9 cellular contexts compared by ENCODE assay signal in genomic region chr15:84915011-84915958, GRCh38. TPM values are rescaled to one million over a fixed set of nuclear protein-coding genes. Genes with fewer than 3 reads are reported as not detected.
DNase-seq lines count a peak whose midpoint lies in the region; ATAC-seq, FAIRE-seq and TF ChIP-seq lines count a peak whose summit lies in the region.
"Had no signal": no experiment of that assay in that cellular context is flagged by ENCODE, and none has a peak within 500 bp of the region (broad histone marks: within the 10 kb centered on the region; RNA-seq: fewer than 3 reads in every experiment).

No MANE protein-coding gene starts in this region.

- TF ChIP-seq CTCF in SK-N-SH (IDR thresholded peaks at IDR 0.05) (no peak), bronchial epithelial cell (IDR thresholded peaks at IDR 0.05; ENCODE audit: insufficient read depth, low read length, severe bottlenecking) (no peak)

- peak overlapping the region; percentile 79 for H2AFZ ChIP-seq in SK-N-SH (ENCODE audit: low read depth)

- H3F3A ChIP-seq in SK-N-SH (replicated peaks; ENCODE audit: insufficient read depth) = peaks cover 22% of the 10 kb centered on the region

- peak in 1 of 2 experiments; percentile 76; a peak in 2 of 4 replicates for TF ChIP-seq EP300 in SK-N-SH (IDR thresholded peaks at IDR 0.05; ENCODE audit: borderline replicate concordance in 1 of 2, low read depth in 1 of 2, low read length in 1 of 2)

- H3K79me2 ChIP-seq in SK-N-SH (ENCODE audit: insufficient read depth) = no peaks in the 10 kb centered on the region

- H4K20me1 ChIP-seq in SK-N-SH (ENCODE audit: insufficient read depth) = no peaks in the 10 kb centered on the region

- DNase-seq in ELR (ENCODE audit: low read depth) (peak; percentile 91), HT-29 (ENCODE audit: low spot score) (peak; percentile 74), SK-N-SH (peak; percentile 90), bronchial epithelial cell (ENCODE audit: low read depth) (peak; percentile 95), lung microvascular endothelial cell (ENCODE audit: low read depth in 2 of 2) (peak; percentile 67 to 88)
- no peak for DNase-seq in activated CD4-positive, CD25-positive, alpha-beta regulatory T cell (lab: John Stamatoyannopoulos, UW)

- peak overlapping the region; percentile 35; the same call in 1 of the 2 replicates for H3K4me2 ChIP-seq in SK-N-SH

- peaks cover 38 to 42% of the 10 kb centered on the region in 2 experiments; a peak in 3 of 4 replicates for H3K4me1 ChIP-seq in SK-N-SH (ENCODE audit: control insufficient read depth in 1 of 2, insufficient read depth in 2 of 2, low read depth in 1 of 2, low read length in 1 of 2)
- peaks cover 34% of the 10 kb centered on the region for H3K4me1 ChIP-seq in stomach smooth muscle (ENCODE audit: control insufficient read depth, insufficient read depth, low read length)

- H3K27ac ChIP-seq in SK-N-SH (ENCODE audit: low read depth in 2 of 2, low read length in 1 of 2) (peak overlapping the region; percentile 71 to 89), stomach smooth muscle (ENCODE audit: low read length) (peak overlapping the region; percentile 31)

- no peak overlapping the region for H3K4me3 ChIP-seq in SK-N-SH (ENCODE audit: low read depth in 2 of 2, low read length in 1 of 2)
- no peak overlapping the region for H3K4me3 ChIP-seq in bronchial epithelial cell (ENCODE audit: low read depth, low read length)
- peak overlapping the region in 1 of 2 donors; percentile 35 for H3K4me3 ChIP-seq in stomach smooth muscle (ENCODE audit: low read length in 2 of 2)

- H3K36me3 ChIP-seq in SK-N-SH (replicated peaks in 1 of 2; ENCODE audit: control insufficient read depth in 1 of 2, insufficient read depth in 2 of 2, low read length in 1 of 2) (no peaks in the 10 kb centered on the region), bronchial epithelial cell (ENCODE audit: control insufficient read depth, insufficient read depth, low read length) (no peaks in the 10 kb centered on the region), stomach smooth muscle (ENCODE audit: control insufficient read depth in 2 of 2, insufficient read depth in 2 of 2, low read length in 2 of 2) (no peaks in the 10 kb centered on the region)

- TF ChIP-seq RAD21 in SK-N-SH (IDR thresholded peaks at IDR 0.05; ENCODE audit: low read length) = no peak; the same call in 1 of the 2 replicates

- H3K9me2 ChIP-seq in SK-N-SH = no peaks in the 10 kb centered on the region

- FAIRE-seq in bronchial epithelial cell (lab: Jason Lieb, UNC) = peak; percentile 36

- H3K9ac ChIP-seq in SK-N-SH (peak overlapping the region; percentile 57; the same call in 1 of the 2 replicates), stomach smooth muscle (ENCODE audit: low read length in 2 of 2) (peak overlapping the region in 1 of 2 donors; percentile 5)

- H3K27me3 ChIP-seq in SK-N-SH (ENCODE audit: insufficient read depth) = no peaks in the 10 kb centered on the region
- H3K27me3 ChIP-seq in bronchial epithelial cell (ENCODE audit: control insufficient read depth, insufficient read depth, low read length) = no peaks in the 10 kb centered on the region
- no peaks in the 10 kb centered on the region for H3K27me3 ChIP-seq in stomach smooth muscle (ENCODE audit: control insufficient read depth in 1 of 2, insufficient read depth in 2 of 2, low read length in 2 of 2)

- WGBS in SK-N-SH (ENCODE audit: low lambda C conversion rate) = 47% methylated on average over 13 of the region's 13 CpGs

- CTCF ChIA-PET in SK-N-SH (lab: Yijun Ruan, JAX) = interaction anchor here (0.5 to 2.7 kb wide), 3 partner anchors 13 to 345 kb away, joined by 3 to 17 read pairs (median 4); no protein-coding TSS in a partner anchor

- no peaks in the 10 kb centered on the region for H3K9me3 ChIP-seq in SK-N-SH
- H3K9me3 ChIP-seq in stomach smooth muscle (ENCODE audit: control insufficient read depth in 2 of 2, low read length in 2 of 2) = no peaks in the 10 kb centered on the region

- ATAC-seq in GM21529 (IDR thresholded peaks at IDR 0.05; ENCODE audit: unreplicated experiment) = peak; percentile 95

- POLR2A ChIA-PET in SK-N-SH (lab: Yijun Ruan, JAX) = interaction anchor here (0.7 to 1.7 kb wide), 7 partner anchors 11 to 344 kb away, joined by 3 to 11 read pairs (median 3); partner anchors contain the start of genes SEC11A and WDR73

TF ChIP-seq in SK-N-SH, 30 proteins besides CTCF, POLR2A, EP300 and RAD21 (continues in another document):
- TF ChIP-seq, protein P1, sequence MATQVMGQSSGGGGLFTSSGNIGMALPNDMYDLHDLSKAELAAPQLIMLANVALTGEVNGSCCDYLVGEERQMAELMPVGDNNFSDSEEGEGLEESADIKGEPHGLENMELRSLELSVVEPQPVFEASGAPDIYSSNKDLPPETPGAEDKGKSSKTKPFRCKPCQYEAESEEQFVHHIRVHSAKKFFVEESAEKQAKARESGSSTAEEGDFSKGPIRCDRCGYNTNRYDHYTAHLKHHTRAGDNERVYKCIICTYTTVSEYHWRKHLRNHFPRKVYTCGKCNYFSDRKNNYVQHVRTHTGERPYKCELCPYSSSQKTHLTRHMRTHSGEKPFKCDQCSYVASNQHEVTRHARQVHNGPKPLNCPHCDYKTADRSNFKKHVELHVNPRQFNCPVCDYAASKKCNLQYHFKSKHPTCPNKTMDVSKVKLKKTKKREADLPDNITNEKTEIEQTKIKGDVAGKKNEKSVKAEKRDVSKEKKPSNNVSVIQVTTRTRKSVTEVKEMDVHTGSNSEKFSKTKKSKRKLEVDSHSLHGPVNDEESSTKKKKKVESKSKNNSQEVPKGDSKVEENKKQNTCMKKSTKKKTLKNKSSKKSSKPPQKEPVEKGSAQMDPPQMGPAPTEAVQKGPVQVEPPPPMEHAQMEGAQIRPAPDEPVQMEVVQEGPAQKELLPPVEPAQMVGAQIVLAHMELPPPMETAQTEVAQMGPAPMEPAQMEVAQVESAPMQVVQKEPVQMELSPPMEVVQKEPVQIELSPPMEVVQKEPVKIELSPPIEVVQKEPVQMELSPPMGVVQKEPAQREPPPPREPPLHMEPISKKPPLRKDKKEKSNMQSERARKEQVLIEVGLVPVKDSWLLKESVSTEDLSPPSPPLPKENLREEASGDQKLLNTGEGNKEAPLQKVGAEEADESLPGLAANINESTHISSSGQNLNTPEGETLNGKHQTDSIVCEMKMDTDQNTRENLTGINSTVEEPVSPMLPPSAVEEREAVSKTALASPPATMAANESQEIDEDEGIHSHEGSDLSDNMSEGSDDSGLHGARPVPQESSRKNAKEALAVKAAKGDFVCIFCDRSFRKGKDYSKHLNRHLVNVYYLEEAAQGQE (IDR thresholded peaks at IDR 0.05; ENCODE audit: low read depth, low read length) = no peak
- TF ChIP-seq MXI1 (IDR thresholded peaks at IDR 0.05; ENCODE audit: low read depth, low read length) (peak; percentile 80), POLR2AphosphoS5 (IDR thresholded peaks at IDR 0.05; ENCODE audit: low read depth, low read length) (no peak; the same call in 1 of the 2 replicates), EZH2phosphoT487 (IDR thresholded peaks at IDR 0.05; ENCODE audit: borderline replicate concordance, low read depth) (no peak), FOXM1 (IDR thresholded peaks at IDR 0.05; ENCODE audit: low read depth) (no peak), GABPA (IDR thresholded peaks at IDR 0.05; ENCODE audit: low read depth) (no peak), JUND (IDR thresholded peaks at IDR 0.05) (no peak), GATA2 (CRISPR knock-in tag; IDR thresholded peaks at IDR 0.05) (peak; percentile 34), SIN3A (IDR thresholded peaks at IDR 0.05; ENCODE audit: borderline replicate concordance, low read depth, low read length) (no peak), TCF12 (IDR thresholded peaks at IDR 0.05) (no peak), TAF1 (IDR thresholded peaks at IDR 0.05; ENCODE audit: borderline replicate concordance, low read depth, low read length) (0 out of 2 replicates have a peak, but pooled peaks have one; percentile 31), YY1 (IDR thresholded peaks at IDR 0.05; ENCODE audit: low read depth) (no peak), TEAD4 (IDR thresholded peaks at IDR 0.05; ENCODE audit: borderline replicate concordance, insufficient read depth) (no peak), SMC3 (IDR thresholded peaks at IDR 0.05; ENCODE audit: low read depth, low read length) (no peak), RXRA (IDR thresholded peaks at IDR 0.05; ENCODE audit: borderline replicate concordance, low read depth) (no peak)
- TF ChIP-seq, protein P2, sequence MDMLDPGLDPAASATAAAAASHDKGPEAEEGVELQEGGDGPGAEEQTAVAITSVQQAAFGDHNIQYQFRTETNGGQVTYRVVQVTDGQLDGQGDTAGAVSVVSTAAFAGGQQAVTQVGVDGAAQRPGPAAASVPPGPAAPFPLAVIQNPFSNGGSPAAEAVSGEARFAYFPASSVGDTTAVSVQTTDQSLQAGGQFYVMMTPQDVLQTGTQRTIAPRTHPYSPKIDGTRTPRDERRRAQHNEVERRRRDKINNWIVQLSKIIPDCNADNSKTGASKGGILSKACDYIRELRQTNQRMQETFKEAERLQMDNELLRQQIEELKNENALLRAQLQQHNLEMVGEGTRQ (IDR thresholded peaks at IDR 0.05; ENCODE audit: borderline replicate concordance, low read depth, low read length) = no peak; the same call in 1 of the 2 replicates
- TF ChIP-seq, protein P3, sequence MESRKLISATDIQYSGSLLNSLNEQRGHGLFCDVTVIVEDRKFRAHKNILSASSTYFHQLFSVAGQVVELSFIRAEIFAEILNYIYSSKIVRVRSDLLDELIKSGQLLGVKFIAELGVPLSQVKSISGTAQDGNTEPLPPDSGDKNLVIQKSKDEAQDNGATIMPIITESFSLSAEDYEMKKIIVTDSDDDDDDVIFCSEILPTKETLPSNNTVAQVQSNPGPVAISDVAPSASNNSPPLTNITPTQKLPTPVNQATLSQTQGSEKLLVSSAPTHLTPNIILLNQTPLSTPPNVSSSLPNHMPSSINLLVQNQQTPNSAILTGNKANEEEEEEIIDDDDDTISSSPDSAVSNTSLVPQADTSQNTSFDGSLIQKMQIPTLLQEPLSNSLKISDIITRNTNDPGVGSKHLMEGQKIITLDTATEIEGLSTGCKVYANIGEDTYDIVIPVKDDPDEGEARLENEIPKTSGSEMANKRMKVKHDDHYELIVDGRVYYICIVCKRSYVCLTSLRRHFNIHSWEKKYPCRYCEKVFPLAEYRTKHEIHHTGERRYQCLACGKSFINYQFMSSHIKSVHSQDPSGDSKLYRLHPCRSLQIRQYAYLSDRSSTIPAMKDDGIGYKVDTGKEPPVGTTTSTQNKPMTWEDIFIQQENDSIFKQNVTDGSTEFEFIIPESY (IDR thresholded peaks at IDR 0.05; ENCODE audit: borderline replicate concordance, low read depth) = no peak

RNA-seq across cellular contexts. Expression of gene SLC28A1, which starts 30.8 kb away (rescaled TPM):
- total RNA-seq in HT-29 (2014; rRNA removed; shearing (Covaris generic)) = 0.08 and 0.13 TPM in 2 replicates
- not detected in 2 replicates for polyA plus RNA-seq in SK-N-SH (2012; rRNA removed)
- polyA plus RNA-seq in SK-N-SH (2012; cell fraction: cytosol; rRNA removed) = not detected in 2 replicates
- 0.04 and 0.08 TPM in 2 replicates for polyA plus RNA-seq in SK-N-SH (2012; cell fraction: nucleus; rRNA removed)
- total RNA-seq in bronchial epithelial cell = not detected in 2 replicates
- total RNA-seq in lung microvascular endothelial cell = not detected in 2 replicates
- total RNA-seq: T-helper 2 cell treated with Interferon-gamma antibody and Interleukin-4, amounts not matched to agents 100 ng/mL and 5 ng/mL, for 36 hours had no signal

Comparison
In these comparisons a context has a peak if more than half of its experiments do, and no peak if none do; other contexts are left out.
1. DNase-seq: peak in ELR (single experiment), HT-29 (single experiment), SK-N-SH (single experiment), bronchial epithelial cell (single experiment) and lung microvascular endothelial cell (2 of 2); none in activated CD4-positive, CD25-positive, alpha-beta regulatory T cell (0 of 4).